10 cellular contexts compared by ENCODE assay signal in genomic region chr5:146283344-146283761, GRCh38. TPM values are rescaled to one million over a fixed set of nuclear protein-coding genes. Genes with fewer than 3 reads are reported as not detected.
DNase-seq lines count a peak whose midpoint lies in the region; ATAC-seq and TF ChIP-seq lines count a peak whose summit lies in the region.
"Had no signal": no experiment of that assay in that cellular context is flagged by ENCODE, and none has a peak within 500 bp of the region (broad histone marks: within the 10 kb centered on the region; RNA-seq: fewer than 3 reads in every experiment).

No MANE protein-coding gene starts in this region.

- no peaks in the 10 kb centered on the region for H3K4me1 ChIP-seq in suprapubic skin

- no peak for TF ChIP-seq POLR2A in suprapubic skin (IDR thresholded peaks at IDR 0.05)

- in situ Hi-C loops in ACHN (cut with HindIII; ENCODE audit: low pct_ligation_motif_present, low pct_unique_long_range_greater_than_20kb, low sequenced_read_pairs) (no loop called here), astrocyte of the cerebellum (cut with HindIII; ENCODE audit: low sequenced_read_pairs) (no loop called here)

- no peak overlapping the region for H3K4me3 ChIP-seq in HFF-Myc (replicated peaks; ENCODE audit: low read depth, low read length)
- no peak overlapping the region for H3K4me3 ChIP-seq in astrocyte of the cerebellum (ENCODE audit: low read depth, low read length)
- H3K4me3 ChIP-seq in kidney epithelial cell (ENCODE audit: low read depth, low read length) = no peak overlapping the region
- H3K4me3 ChIP-seq in suprapubic skin = no peak overlapping the region

- H3K36me3 ChIP-seq in kidney epithelial cell (ENCODE audit: control insufficient read depth, insufficient read depth, low read length) = no peaks in the 10 kb centered on the region
- peaks cover 69% of the 10 kb centered on the region for H3K36me3 ChIP-seq in suprapubic skin

- no peaks in the 10 kb centered on the region for H3K9me3 ChIP-seq in suprapubic skin

- H3K27ac ChIP-seq in suprapubic skin = no peak overlapping the region

- 67% methylated on average over 4 of the region's 4 CpGs for WGBS in suprapubic skin

- no peak for TF ChIP-seq EP300 in suprapubic skin (IDR thresholded peaks at IDR 0.05)

- TF ChIP-seq CTCF in HFF-Myc (IDR thresholded peaks at IDR 0.05; ENCODE audit: low read depth, low read length, missing control alignments) (no peak), astrocyte of the cerebellum (IDR thresholded peaks at IDR 0.05; ENCODE audit: low read depth, low read length, missing control alignments) (no peak), kidney epithelial cell (IDR thresholded peaks at IDR 0.05; ENCODE audit: insufficient read depth, low read length, poor library complexity, severe bottlenecking) (no peak), suprapubic skin (IDR thresholded peaks at IDR 0.05) (no peak)

- H3K27me3 ChIP-seq in kidney epithelial cell (ENCODE audit: control insufficient read depth, insufficient read depth, low read length) (no peaks in the 10 kb centered on the region), suprapubic skin (no peaks in the 10 kb centered on the region)

- ATAC-seq in HG03378 (IDR thresholded peaks at IDR 0.05; ENCODE audit: unreplicated experiment) = no peak
- ATAC-seq in HG03095 (IDR thresholded peaks at IDR 0.05; ENCODE audit: unreplicated experiment) = no peak

- peak; percentile 94 for DNase-seq in ACHN
- DNase-seq in HFF-Myc (ENCODE audit: extremely low read depth, low read depth) = peak; percentile 75
- DNase-seq in astrocyte of the cerebellum (ENCODE audit: low read depth) = peak; percentile 90
- peak; percentile 92 for DNase-seq in kidney epithelial cell (ENCODE audit: low read depth)
- no peak for DNase-seq in DMS153 treated with DMSO at 0.1 percent for 48 hours (lab: John Stamatoyannopoulos, UW; ENCODE audit: unreplicated experiment)
- no peak for DNase-seq in suprapubic skin (ENCODE audit: low spot score in 2 of 2)
- DNase-seq: NCI-H2171 treated with DMSO at 0.1 percent for 48 hours had no signal

RNA-seq across cellular contexts. Expression of gene POU4F3, which starts 55.3 kb away (rescaled TPM):
- total RNA-seq in kidney epithelial cell (not detected in 2 replicates), suprapubic skin (under 1 TPM in 1 of 4 donors, not detected in 3; 0.19 TPM)
- total RNA-seq: progenitor cell of endocrine pancreas had no signal

Comparison
In these comparisons a context has a peak if more than half of its experiments do, and no peak if none do; other contexts are left out.
1. DNase-seq: peak in ACHN (single experiment), HFF-Myc (single experiment), astrocyte of the cerebellum (single experiment) and kidney epithelial cell (single experiment); none in DMS153 treated with DMSO at 0.1 percent for 48 hours (single experiment) and suprapubic skin (0 of 2).